ENCODE assay signal across 10 cellular contexts in genomic region chr3:156677120-156677479, GRCh38. TPM values are rescaled to one million over a fixed set of nuclear protein-coding genes. Genes with fewer than 3 reads are reported as not detected.
A peak's percentile ranks its signal among the peaks of the same experiment; 100 is the strongest.
DNase-seq lines count a peak whose midpoint lies in the region; ATAC-seq, FAIRE-seq and TF ChIP-seq lines count a peak whose summit lies in the region.
"Had no signal": no experiment of that assay in that cellular context is flagged by ENCODE, and none has a peak within 500 bp of the region (broad histone marks: within the 10 kb centered on the region; RNA-seq: fewer than 3 reads in every experiment).

No MANE protein-coding gene starts in this region.

- dilution Hi-C loops in keratinocyte (cut with MboI; ENCODE audit: extremely low pct_ligation_motif_present, low sequenced_read_pairs) = no loop called here

- peaks cover 43% of the 10 kb centered on the region for H3K36me3 Mint-ChIP-seq in activated T-helper 1 cell treated with anti-CD3 and anti-CD28 coated beads, Interleukin-12 subunit alpha, Interleukin-12 subunit beta, Interleukin-2, Interleukin-4 antibody, amounts not matched to agents 30 ng/mL and 10 ng/mL and 1 ng/mL, durations not matched to agents 14 hours and 24 hours and 36 hours (ENCODE audit: low read depth)

- H3K79me2 ChIP-seq in ACC112 (ENCODE audit: control insufficient read depth, insufficient read depth, low read length, unreplicated experiment) (peaks cover 76% of the 10 kb centered on the region), keratinocyte (ENCODE audit: control insufficient read depth, insufficient read depth, low read length) (peaks cover 78% of the 10 kb centered on the region)

- FAIRE-seq in keratinocyte (lab: Jason Lieb, UNC) (peak; percentile 20), urothelium cell line (lab: Jason Lieb, UNC) (no peak)

- peak overlapping the region; percentile 91 for H3K27ac ChIP-seq in ACC112 (ENCODE audit: low read depth, low read length)
- H3K27ac ChIP-seq in HEK293 (ENCODE audit: extremely low read depth, low read depth, low read length) = no peak overlapping the region
- peak overlapping the region; percentile 85 for H3K27ac ChIP-seq in keratinocyte (ENCODE audit: control insufficient read depth, insufficient read depth, low read length)

- DNase-seq in activated T-helper 1 cell treated with anti-CD3 and anti-CD28 coated beads, Interleukin-12 subunit alpha, Interleukin-12 subunit beta, Interleukin-2, Interleukin-4 antibody, amounts not matched to agents 30 ng/mL and 10 ng/mL and 1 ng/mL, durations not matched to agents 14 hours and 24 hours and 36 hours (ENCODE audit: low spot score) = peak; percentile 48
- DNase-seq in keratinocyte (ENCODE audit: low read depth, low spot score) (no peak), head of caudate nucleus (no peak), 8988T (no peak), urothelium cell line (ENCODE audit: low spot score) (no peak)
- DNase-seq: hypothalamus, NCI-H1694 treated with DMSO at 0.1 percent for 48 hours had no signal

- H4K20me1 ChIP-seq in keratinocyte (ENCODE audit: control insufficient read depth, extremely low read depth, insufficient read depth, low read length) = peaks cover 14% of the 10 kb centered on the region

- H2AFZ ChIP-seq in ACC112 (ENCODE audit: low read length, unreplicated experiment) (no peak overlapping the region), keratinocyte (ENCODE audit: control insufficient read depth, low read length) (no peak overlapping the region)

- ATAC-seq in HG03439 (IDR thresholded peaks at IDR 0.05; ENCODE audit: unreplicated experiment) = no peak

- H3K4me1 Mint-ChIP-seq in activated T-helper 1 cell treated with anti-CD3 and anti-CD28 coated beads, Interleukin-12 subunit alpha, Interleukin-12 subunit beta, Interleukin-2, Interleukin-4 antibody, amounts not matched to agents 30 ng/mL and 10 ng/mL and 1 ng/mL, durations not matched to agents 14 hours and 24 hours and 36 hours (ENCODE audit: low read depth) = peaks cover 78% of the 10 kb centered on the region

- no peaks in the 10 kb centered on the region for H3K9me3 ChIP-seq in HEK293 (ENCODE audit: control insufficient read depth, insufficient read depth, low read depth, low read length)
- no peaks in the 10 kb centered on the region for H3K9me3 ChIP-seq in keratinocyte (ENCODE audit: control insufficient read depth, low read depth, low read length)

- H3K4me1 ChIP-seq in ACC112 (ENCODE audit: control insufficient read depth, insufficient read depth, low read length, unreplicated experiment) (peaks cover 61% of the 10 kb centered on the region), HEK293 (ENCODE audit: control insufficient read depth, insufficient read depth, low read length) (peaks cover 9% of the 10 kb centered on the region; the same call in 1 of the 2 replicates), keratinocyte (ENCODE audit: control insufficient read depth, extremely low read depth, insufficient read depth, low read length) (peaks cover 59% of the 10 kb centered on the region)

- H3K9ac ChIP-seq in keratinocyte (ENCODE audit: control insufficient read depth, extremely low read depth, insufficient read depth, low read length) = peak overlapping the region; percentile 86

- TF ChIP-seq CTCF in HEK293 (tag by site-specific recombination; IDR thresholded peaks at IDR 0.05) (no peak), keratinocyte (optimal IDR thresholded peaks at IDR 0.05 in 1 of 3, IDR thresholded peaks at IDR 0.05 in 1 of 3, conservative IDR thresholded peaks at IDR 0.05 in 1 of 3; ENCODE audit: extremely low read depth in 1 of 3, insufficient read depth in 2 of 3, low read length in 3 of 3) (no peak)

- CTCF ChIA-PET in HEK293 (lab: Yijun Ruan, JAX) = interaction anchor here (2.0 kb wide), 1 partner anchor 142 kb away, joined by 6 read pairs; no protein-coding TSS in a partner anchor

- peaks cover 39% of the 10 kb centered on the region for H3K36me3 ChIP-seq in ACC112 (ENCODE audit: insufficient read depth, low read length)
- peaks cover 0 to 27% of the 10 kb centered on the region in 2 experiments; a peak in 1 of 3 replicates for H3K36me3 ChIP-seq in HEK293 (ENCODE audit: control insufficient read depth in 2 of 2, insufficient read depth in 1 of 2, low read length in 2 of 2)
- peaks cover 6 to 30% of the 10 kb centered on the region in 2 experiments for H3K36me3 ChIP-seq in keratinocyte (ENCODE audit: control insufficient read depth in 2 of 2, extremely low read depth in 1 of 2, insufficient read depth in 2 of 2, low read length in 2 of 2)

- peak overlapping the region; percentile 85 for H3K27ac Mint-ChIP-seq in activated T-helper 1 cell treated with anti-CD3 and anti-CD28 coated beads, Interleukin-12 subunit alpha, Interleukin-12 subunit beta, Interleukin-2, Interleukin-4 antibody, amounts not matched to agents 30 ng/mL and 10 ng/mL and 1 ng/mL, durations not matched to agents 14 hours and 24 hours and 36 hours

- H3K27me3 ChIP-seq in ACC112 (ENCODE audit: insufficient read depth, low read length) (no peaks in the 10 kb centered on the region), keratinocyte (ENCODE audit: control insufficient read depth, extremely low read depth, insufficient read depth, low read length) (no peaks in the 10 kb centered on the region)

- no peaks in the 10 kb centered on the region for H3K9me1 ChIP-seq in keratinocyte (ENCODE audit: control insufficient read depth, extremely low read depth, insufficient read depth, low read length)

- peak overlapping the region; percentile 95 for H3K4me3 Mint-ChIP-seq in activated T-helper 1 cell treated with anti-CD3 and anti-CD28 coated beads, Interleukin-12 subunit alpha, Interleukin-12 subunit beta, Interleukin-2, Interleukin-4 antibody, amounts not matched to agents 30 ng/mL and 10 ng/mL and 1 ng/mL, durations not matched to agents 14 hours and 24 hours and 36 hours

- no peaks in the 10 kb centered on the region for H3K9me3 Mint-ChIP-seq in activated T-helper 1 cell treated with anti-CD3 and anti-CD28 coated beads, Interleukin-12 subunit alpha, Interleukin-12 subunit beta, Interleukin-2, Interleukin-4 antibody, amounts not matched to agents 30 ng/mL and 10 ng/mL and 1 ng/mL, durations not matched to agents 14 hours and 24 hours and 36 hours

- POLR2A ChIA-PET in HEK293 (lab: Yijun Ruan, JAX) = no interaction called here

- intact Hi-C loops in activated T-helper 1 cell treated with anti-CD3 and anti-CD28 coated beads, Interleukin-12 subunit alpha, Interleukin-12 subunit beta, Interleukin-2, Interleukin-4 antibody, amounts not matched to agents 30 ng/mL and 10 ng/mL and 1 ng/mL, durations not matched to agents 14 hours and 24 hours and 36 hours (cut with micrococcal nuclease) = loop anchor here (1.0 to 10.0 kb wide), 4 partner anchors 8 to 822 kb away; partner anchors contain the start of gene SLC33A1
- intact Hi-C loops in head of caudate nucleus (cut with DNase I) = loop anchor here (5.0 kb wide), 2 partner anchors 140 to 460 kb away; no protein-coding TSS in a partner anchor

- peak overlapping the region; percentile 86 for H3K4me2 ChIP-seq in keratinocyte (ENCODE audit: control insufficient read depth, extremely low read depth, insufficient read depth, low read depth, low read length)

- H3K4me3 ChIP-seq in ACC112 (ENCODE audit: low read depth, low read length) (peak overlapping the region; percentile 92), HEK293 (ENCODE audit: low read depth, low read length) (no peak overlapping the region), keratinocyte (ENCODE audit: control insufficient read depth in 2 of 3, extremely low read depth in 1 of 3, insufficient read depth in 2 of 3, low read depth in 1 of 3, low read length in 3 of 3) (peak overlapping the region; percentile 67 to 93 (median 88))

- H3K27me3 Mint-ChIP-seq in activated T-helper 1 cell treated with anti-CD3 and anti-CD28 coated beads, Interleukin-12 subunit alpha, Interleukin-12 subunit beta, Interleukin-2, Interleukin-4 antibody, amounts not matched to agents 30 ng/mL and 10 ng/mL and 1 ng/mL, durations not matched to agents 14 hours and 24 hours and 36 hours (ENCODE audit: insufficient read depth) = no peaks in the 10 kb centered on the region

TF ChIP-seq in HEK293, 187 proteins besides CTCF, POLR2A, EP300 and RAD21 (continues in another document):
- TF ChIP-seq ZBTB1 (tag by site-specific recombination; IDR thresholded peaks at IDR 0.05) = no peak
- no peak for TF ChIP-seq ZNF544 (tag by site-specific recombination; IDR thresholded peaks at IDR 0.05)
- TF ChIP-seq, protein P1, sequence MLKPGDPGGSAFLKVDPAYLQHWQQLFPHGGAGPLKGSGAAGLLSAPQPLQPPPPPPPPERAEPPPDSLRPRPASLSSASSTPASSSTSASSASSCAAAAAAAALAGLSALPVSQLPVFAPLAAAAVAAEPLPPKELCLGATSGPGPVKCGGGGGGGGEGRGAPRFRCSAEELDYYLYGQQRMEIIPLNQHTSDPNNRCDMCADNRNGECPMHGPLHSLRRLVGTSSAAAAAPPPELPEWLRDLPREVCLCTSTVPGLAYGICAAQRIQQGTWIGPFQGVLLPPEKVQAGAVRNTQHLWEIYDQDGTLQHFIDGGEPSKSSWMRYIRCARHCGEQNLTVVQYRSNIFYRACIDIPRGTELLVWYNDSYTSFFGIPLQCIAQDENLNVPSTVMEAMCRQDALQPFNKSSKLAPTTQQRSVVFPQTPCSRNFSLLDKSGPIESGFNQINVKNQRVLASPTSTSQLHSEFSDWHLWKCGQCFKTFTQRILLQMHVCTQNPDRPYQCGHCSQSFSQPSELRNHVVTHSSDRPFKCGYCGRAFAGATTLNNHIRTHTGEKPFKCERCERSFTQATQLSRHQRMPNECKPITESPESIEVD (tag by site-specific recombination; IDR thresholded peaks at IDR 0.05) = peak; percentile 52; the same call in 1 of the 2 replicates
- no peak for TF ChIP-seq SCRT2 (tag by site-specific recombination; IDR thresholded peaks at IDR 0.05)
- TF ChIP-seq ZBTB21 (tag by site-specific recombination; IDR thresholded peaks at IDR 0.05) = no peak

RNA-seq across cellular contexts. Expression of gene TIPARP, which starts 2.7 kb away (rescaled TPM):
- total RNA-seq in activated T-helper 1 cell treated with anti-CD3 and anti-CD28 coated beads, Interleukin-12 subunit alpha, Interleukin-12 subunit beta, Interleukin-2, Interleukin-4 antibody, amounts not matched to agents 30 ng/mL and 10 ng/mL and 1 ng/mL, durations not matched to agents 14 hours and 24 hours and 36 hours = 20.8 and 21.9 TPM in 2 replicates
- 41.5 to 62.0 TPM (median 44.6 TPM) in 3 replicates for polyA plus RNA-seq in keratinocyte
- polyA plus RNA-seq in keratinocyte (2011; ENCODE audit: low read depth) = 22.3 TPM
- polyA plus RNA-seq in keratinocyte (2011; cell fraction: cytosol; rRNA removed) = 24.6 and 53.9 TPM in 2 replicates
- 42.8 and 54.5 TPM in 2 replicates for polyA plus RNA-seq in keratinocyte (2011; cell fraction: nucleus; rRNA removed)
- 42.8 and 45.7 TPM in 2 replicates for polyA plus RNA-seq in keratinocyte (2012; ENCODE audit: low replicate concordance)
- 45.3 to 110 TPM (median 47.2 TPM) in 3 replicates for polyA minus RNA-seq in keratinocyte
- 21.5 TPM for polyA minus RNA-seq in keratinocyte (2011; cell fraction: cytosol; rRNA and poly(A)+ RNA removed)
- polyA minus RNA-seq in keratinocyte (2011; cell fraction: nucleus; rRNA and poly(A)+ RNA removed) = 50.3 and 114 TPM in 2 replicates
